Comparison of ENCODE assay signal across 9 cellular contexts in the genomic region with DNA sequence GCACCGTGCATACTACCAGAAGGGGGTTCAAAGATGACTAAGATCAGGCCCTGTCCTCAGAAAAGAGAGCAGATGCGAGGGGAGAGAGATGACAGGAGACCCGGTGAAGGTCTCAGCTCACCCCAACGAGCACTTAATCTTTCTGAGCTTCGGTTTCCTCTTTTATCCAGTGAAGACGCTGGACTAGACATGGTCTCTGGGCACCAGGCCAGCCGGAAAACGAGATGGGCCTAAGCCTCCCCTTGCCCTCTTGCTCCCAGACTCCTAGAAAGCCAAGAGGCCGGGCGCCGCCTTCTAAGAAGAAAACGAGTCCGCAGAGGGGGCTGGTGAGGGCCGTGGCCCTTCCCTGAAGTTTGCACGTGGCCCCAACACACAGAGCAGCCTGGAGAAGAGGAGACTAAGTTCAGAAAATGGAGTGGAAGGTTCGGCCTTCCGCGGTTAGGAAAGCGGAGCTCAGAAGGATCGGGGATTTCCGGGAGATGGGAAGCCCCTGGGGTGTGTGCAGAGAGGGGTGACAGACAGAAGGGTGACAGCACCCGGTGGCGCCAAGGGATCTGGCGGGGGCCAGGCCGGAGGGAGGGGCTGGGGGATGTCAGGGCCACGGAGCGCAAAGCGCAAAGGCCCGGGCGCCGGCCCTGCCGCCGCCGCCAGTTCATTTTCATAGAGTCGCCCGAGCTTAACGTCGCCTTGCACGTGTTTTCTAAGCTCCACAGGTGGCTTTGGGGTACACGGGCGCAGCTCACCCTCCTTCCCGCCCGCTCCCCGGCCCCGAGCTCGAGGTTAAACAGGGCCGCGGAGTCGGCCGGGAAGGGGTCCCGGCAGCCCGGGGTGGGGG. TPM values are rescaled to one million over a fixed set of nuclear protein-coding genes. Genes with fewer than 3 reads are reported as not detected.
DNase-seq lines count a peak whose midpoint lies in the region; ATAC-seq and TF ChIP-seq lines count a peak whose summit lies in the region.
"Had no signal": no experiment of that assay in that cellular context is flagged by ENCODE, and none has a peak within 500 bp of the region (broad histone marks: within the 10 kb centered on the region; RNA-seq: fewer than 3 reads in every experiment).

No MANE protein-coding gene starts in this region.

- 11 to 22% (median 19%) methylated on average over 41 to 52 of the region's 52 CpGs for WGBS in psoas muscle, 3 donors

- H3K4me3 ChIP-seq in GM12865 (ENCODE audit: low read depth, low read length) (peak overlapping the region; percentile 81), HEK293 (ENCODE audit: low read depth, low read length) (peak overlapping the region; percentile 67), psoas muscle (peak overlapping the region; percentile 60)
- H3K4me3 ChIP-seq: K562 had no signal

- ATAC-seq in psoas muscle (peak in 1 of 4 donors; percentile 8), HG03378 (IDR thresholded peaks at IDR 0.05; ENCODE audit: unreplicated experiment) (no peak), GM21717 (IDR thresholded peaks at IDR 0.05; ENCODE audit: unreplicated experiment) (no peak)
- ATAC-seq: K562 had no signal

- peaks cover 0 to 70% (median 28%) of the 10 kb centered on the region in 3 donors for H3K27me3 ChIP-seq in psoas muscle (ENCODE audit: insufficient read depth in 3 of 3, low read length in 2 of 3)

- intact Hi-C loops in psoas muscle (cut with DNase I) = no loop called here

- CTCF ChIA-PET in HEK293 (lab: Yijun Ruan, JAX) = interaction anchor here (0.6 to 1.5 kb wide), 5 partner anchors 28 to 425 kb away, joined by 3 to 5 read pairs (median 4); no protein-coding TSS in a partner anchor

- H3K4me1 ChIP-seq in HEK293 (ENCODE audit: control insufficient read depth, insufficient read depth, low read length) (peaks cover 6% of the 10 kb centered on the region), psoas muscle (no peaks in the 10 kb centered on the region)

- TF ChIP-seq CTCF in GM12865 (IDR thresholded peaks at IDR 0.05; ENCODE audit: insufficient read depth, low read depth, low read length, missing control alignments) (no peak), HEK293 (tag by site-specific recombination; IDR thresholded peaks at IDR 0.05) (no peak), psoas muscle (IDR thresholded peaks at IDR 0.05) (no peak)

- H3K36me3 ChIP-seq in HEK293 (ENCODE audit: control insufficient read depth in 2 of 2, insufficient read depth in 1 of 2, low read length in 2 of 2) (peaks cover 0 to 14% of the 10 kb centered on the region in 2 experiments; a peak in 2 of 3 replicates), psoas muscle (ENCODE audit: insufficient read depth in 1 of 2, low read depth in 1 of 2) (no peaks in the 10 kb centered on the region)

- POLR2A ChIA-PET in HEK293 (lab: Yijun Ruan, JAX) = interaction anchor here (0.6 to 1.8 kb wide), 9 partner anchors 10 to 223 kb away, joined by 3 to 7 read pairs (median 3); no protein-coding TSS in a partner anchor

- H3K27ac ChIP-seq in HEK293 (ENCODE audit: extremely low read depth, low read depth, low read length) = peak overlapping the region; percentile 90
- H3K27ac ChIP-seq in psoas muscle = no peak overlapping the region

- peak; percentile 86 for DNase-seq in GM12865 (ENCODE audit: low read depth)
- peak; percentile 16 for DNase-seq in T-helper 9 cell
- peak; percentile 86 for DNase-seq in germinal center (ENCODE audit: low spot score)
- DNase-seq in psoas muscle = peak; percentile 54 to 73
- no peak for DNase-seq in SW 1271 (lab: John Stamatoyannopoulos, UW)

- no peaks in the 10 kb centered on the region for H3K9me3 ChIP-seq in HEK293 (ENCODE audit: control insufficient read depth, insufficient read depth, low read depth, low read length)
- no peaks in the 10 kb centered on the region for H3K9me3 ChIP-seq in psoas muscle

TF ChIP-seq in HEK293, 187 proteins besides CTCF, POLR2A, EP300 and RAD21 (continues in another document):
- TF ChIP-seq ZNF175 (tag by site-specific recombination; IDR thresholded peaks at IDR 0.05) (no peak), ZNF664 (tag by site-specific recombination; IDR thresholded peaks at IDR 0.05) (no peak), WT1 (tag by site-specific recombination; IDR thresholded peaks at IDR 0.05) (no peak), ZNF366 (tag by site-specific recombination; conservative IDR thresholded peaks at IDR 0.05) (peak; percentile 27; the same call in 1 of the 2 replicates), ZFP69B (tag by site-specific recombination; IDR thresholded peaks at IDR 0.05) (peak; percentile 45; the same call in 1 of the 2 replicates), ZNF600 (tag by site-specific recombination; IDR thresholded peaks at IDR 0.05) (peak; percentile 62), SCRT2 (tag by site-specific recombination; IDR thresholded peaks at IDR 0.05) (peak; percentile 92), GLIS2 (tag by site-specific recombination; IDR thresholded peaks at IDR 0.05) (0 out of 2 replicates have a peak, but pooled peaks have one; percentile 22), ZNF341 (tag by site-specific recombination; IDR thresholded peaks at IDR 0.05; ENCODE audit: low read depth) (peak; percentile 85), ZBTB17 (tag by site-specific recombination; IDR thresholded peaks at IDR 0.05) (peak; percentile 87), ZNF394 (tag by site-specific recombination; IDR thresholded peaks at IDR 0.05; ENCODE audit: borderline replicate concordance) (peak; percentile 53; the same call in 1 of the 2 replicates), SP7 (tag by site-specific recombination; IDR thresholded peaks at IDR 0.05) (peak; percentile 39; the same call in 1 of the 2 replicates), ZEB2 (tag by site-specific recombination; IDR thresholded peaks at IDR 0.05) (peak; percentile 49; the same call in 1 of the 2 replicates), TRIM28 (IDR thresholded peaks at IDR 0.05; ENCODE audit: borderline replicate concordance, low read length) (no peak)
- TF ChIP-seq, protein P1, sequence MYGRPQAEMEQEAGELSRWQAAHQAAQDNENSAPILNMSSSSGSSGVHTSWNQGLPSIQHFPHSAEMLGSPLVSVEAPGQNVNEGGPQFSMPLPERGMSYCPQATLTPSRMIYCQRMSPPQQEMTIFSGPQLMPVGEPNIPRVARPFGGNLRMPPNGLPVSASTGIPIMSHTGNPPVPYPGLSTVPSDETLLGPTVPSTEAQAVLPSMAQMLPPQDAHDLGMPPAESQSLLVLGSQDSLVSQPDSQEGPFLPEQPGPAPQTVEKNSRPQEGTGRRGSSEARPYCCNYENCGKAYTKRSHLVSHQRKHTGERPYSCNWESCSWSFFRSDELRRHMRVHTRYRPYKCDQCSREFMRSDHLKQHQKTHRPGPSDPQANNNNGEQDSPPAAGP (tag by site-specific recombination; IDR thresholded peaks at IDR 0.05) = 0 out of 2 replicates have a peak, but pooled peaks have one; percentile 38
- TF ChIP-seq, protein P2, sequence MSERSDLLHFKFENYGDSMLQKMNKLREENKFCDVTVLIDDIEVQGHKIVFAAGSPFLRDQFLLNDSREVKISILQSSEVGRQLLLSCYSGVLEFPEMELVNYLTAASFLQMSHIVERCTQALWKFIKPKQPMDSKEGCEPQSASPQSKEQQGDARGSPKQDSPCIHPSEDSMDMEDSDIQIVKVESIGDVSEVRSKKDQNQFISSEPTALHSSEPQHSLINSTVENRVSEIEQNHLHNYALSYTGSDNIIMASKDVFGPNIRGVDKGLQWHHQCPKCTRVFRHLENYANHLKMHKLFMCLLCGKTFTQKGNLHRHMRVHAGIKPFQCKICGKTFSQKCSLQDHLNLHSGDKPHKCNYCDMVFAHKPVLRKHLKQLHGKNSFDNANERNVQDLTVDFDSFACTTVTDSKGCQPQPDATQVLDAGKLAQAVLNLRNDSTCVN (tag by site-specific recombination; optimal IDR thresholded peaks at IDR 0.05) = peak; percentile 51
- TF ChIP-seq, protein P3, sequence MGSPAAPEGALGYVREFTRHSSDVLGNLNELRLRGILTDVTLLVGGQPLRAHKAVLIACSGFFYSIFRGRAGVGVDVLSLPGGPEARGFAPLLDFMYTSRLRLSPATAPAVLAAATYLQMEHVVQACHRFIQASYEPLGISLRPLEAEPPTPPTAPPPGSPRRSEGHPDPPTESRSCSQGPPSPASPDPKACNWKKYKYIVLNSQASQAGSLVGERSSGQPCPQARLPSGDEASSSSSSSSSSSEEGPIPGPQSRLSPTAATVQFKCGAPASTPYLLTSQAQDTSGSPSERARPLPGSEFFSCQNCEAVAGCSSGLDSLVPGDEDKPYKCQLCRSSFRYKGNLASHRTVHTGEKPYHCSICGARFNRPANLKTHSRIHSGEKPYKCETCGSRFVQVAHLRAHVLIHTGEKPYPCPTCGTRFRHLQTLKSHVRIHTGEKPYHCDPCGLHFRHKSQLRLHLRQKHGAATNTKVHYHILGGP (tag by site-specific recombination; IDR thresholded peaks at IDR 0.05) = peak; percentile 83

RNA-seq across cellular contexts. Expression of a gene that starts 42.1 kb away (rescaled TPM):
- not detected for total RNA-seq in psoas muscle
- not detected for polyA plus RNA-seq in psoas muscle
- total RNA-seq: K562 had no signal
- polyA plus RNA-seq: K562 had no signal

RNA-seq across cellular contexts. Expression of a gene that starts 48.4 kb away (rescaled TPM):
- total RNA-seq in psoas muscle = 10 to 100 TPM in 3 of 4 donors, 1 to 10 TPM in 1; 9.8 to 25.4 (median 16.2) TPM
- 1 to 10 TPM; 5.8 to 8.5 (median 8.1) TPM for polyA plus RNA-seq in psoas muscle

RNA-seq across cellular contexts. Expression of a gene that starts 51.3 kb away (rescaled TPM):
- total RNA-seq in psoas muscle = under 1 TPM; 0.28 to 0.69 (median 0.38) TPM
- polyA plus RNA-seq in psoas muscle = 1 to 10 TPM in 1 of 3 donors, under 1 TPM in 2; 0.36 to 1.3 (median 0.93) TPM
- total RNA-seq: K562 had no signal

Comparison
In these comparisons a context has a peak if more than half of its experiments do, and no peak if none do; other contexts are left out.
1. DNase-seq: peak in GM12865 (single experiment), T-helper 9 cell (single experiment), germinal center (single experiment) and psoas muscle (2 of 2); none in SW 1271 (0 of 2).
2. Peak in every context shown above with its lines, with median percentiles within 50 percentile points of each other: H3K4me3 ChIP-seq.